Comparison of ENCODE assay signal across 8 cellular contexts in the genomic region with DNA sequence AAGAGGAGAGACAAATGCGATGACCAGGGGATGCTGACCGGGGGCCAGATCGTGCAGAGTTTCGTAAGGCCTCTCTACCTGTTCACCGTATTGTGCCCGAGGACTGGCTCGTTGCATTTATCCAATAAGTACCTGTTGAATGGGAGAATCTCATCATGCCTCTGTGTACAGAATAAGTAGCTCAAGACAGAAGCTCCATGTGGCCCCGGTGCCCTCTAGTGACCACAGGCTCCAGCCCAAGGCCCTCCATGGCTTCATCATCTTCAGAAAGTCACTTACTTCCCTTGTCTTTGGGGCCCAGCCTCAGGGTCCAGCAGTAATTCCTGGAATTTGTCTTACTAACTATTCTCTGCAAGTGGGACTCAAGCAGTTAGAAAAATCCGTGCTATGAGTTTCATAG.
DNase-seq lines count a peak whose midpoint lies in the region; ATAC-seq, FAIRE-seq and TF ChIP-seq lines count a peak whose summit lies in the region.

No MANE protein-coding gene starts in this region.

- no peaks in the 10 kb centered on the region for H3K4me1 ChIP-seq in A549
- H3K4me1 ChIP-seq in Peyer's patch = no peaks in the 10 kb centered on the region
- H3K4me1 ChIP-seq in parathyroid adenoma = no peaks in the 10 kb centered on the region

- DNase-seq in A549 (ENCODE audit: low read depth in 1 of 2, low spot score in 1 of 2) (peak in 1 of 2 experiments; percentile 12), GM12865 (ENCODE audit: low read depth) (peak; percentile 5), Peyer's patch (peak in 2 of 3 donors; percentile 61 to 80), OCI-M2 (lab: John Stamatoyannopoulos, UW; ENCODE audit: unreplicated experiment) (no peak), amniotic stem cell (lab: John Stamatoyannopoulos, UW) (no peak)

- TF ChIP-seq POLR2A in A549 (IDR thresholded peaks at IDR 0.05; ENCODE audit: low read length) (no peak), Peyer's patch (IDR thresholded peaks at IDR 0.05) (no peak)

- TF ChIP-seq CTCF in A549 (IDR thresholded peaks at IDR 0.05) (peak; percentile 24; the same call in 1 of the 3 replicates), GM12865 (IDR thresholded peaks at IDR 0.05; ENCODE audit: insufficient read depth, low read depth, low read length, missing control alignments) (peak; percentile 4), Peyer's patch (IDR thresholded peaks at IDR 0.05) (peak in 4 of 6 experiments; percentile 11 to 67 (median 58)), parathyroid adenoma (IDR thresholded peaks at IDR 0.05) (peak; percentile 6)

- peak in 1 of 2 experiments; percentile 60; a peak in 3 of 6 replicates for ATAC-seq in A549
- peak; percentile 38 for ATAC-seq in esophagus mucosa
- no peak for ATAC-seq in GM18909 (IDR thresholded peaks at IDR 0.05; ENCODE audit: poor library complexity, unreplicated experiment)

- TF ChIP-seq RAD21 in A549 (conservative IDR thresholded peaks at IDR 0.05 in 1 of 2, IDR thresholded peaks at IDR 0.05 in 1 of 2) = peak; percentile 43 to 45; a peak in 4 of 5 replicates

- WGBS in A549 (ENCODE audit: missing lambda C conversion rate) = 27% methylated on average over 9 of the region's 9 CpGs

- no peak overlapping the region for H3K9ac ChIP-seq in parathyroid adenoma

- TF ChIP-seq EP300 in A549 (IDR thresholded peaks at IDR 0.05) = no peak

- FAIRE-seq in A549 (lab: Jason Lieb, UNC) = no peak

- H3K36me3 ChIP-seq in Peyer's patch = no peaks in the 10 kb centered on the region
- H3K36me3 ChIP-seq in parathyroid adenoma (ENCODE audit: control insufficient read depth, insufficient read depth, low read length) = no peaks in the 10 kb centered on the region

- H3K4me2 ChIP-seq in A549 = no peak overlapping the region
- H3K4me2 ChIP-seq in parathyroid adenoma (ENCODE audit: low read length) = no peak overlapping the region

- H3K4me3 ChIP-seq in A549 (no peak overlapping the region), GM12865 (ENCODE audit: low read depth, low read length) (no peak overlapping the region), Peyer's patch (no peak overlapping the region), parathyroid adenoma (ENCODE audit: low read depth, low read length) (no peak overlapping the region)

- no peaks in the 10 kb centered on the region for H3K9me3 ChIP-seq in A549
- H3K9me3 ChIP-seq in Peyer's patch = no peaks in the 10 kb centered on the region
- no peaks in the 10 kb centered on the region for H3K9me3 ChIP-seq in parathyroid adenoma (ENCODE audit: control insufficient read depth, low read length)

- no peaks in the 10 kb centered on the region for H3K79me2 ChIP-seq in parathyroid adenoma

- H2AFZ ChIP-seq in parathyroid adenoma = no peak overlapping the region

- no peak overlapping the region for H3K27ac ChIP-seq in A549
- H3K27ac ChIP-seq in Peyer's patch = no peak overlapping the region
- no peak overlapping the region for H3K27ac ChIP-seq in parathyroid adenoma

- CTCF ChIA-PET in A549 (lab: Yijun Ruan, JAX) = interaction anchor here (0.7 to 1.8 kb wide), 3 partner anchors 10 to 156 kb away, joined by 3 to 4 read pairs (median 4); no protein-coding TSS in a partner anchor

- POLR2A ChIA-PET in A549 (lab: Yijun Ruan, JAX) = no interaction called here

- H3K27me3 ChIP-seq in Peyer's patch (no peaks in the 10 kb centered on the region), parathyroid adenoma (ENCODE audit: control insufficient read depth, insufficient read depth, low read length) (no peaks in the 10 kb centered on the region)

TF ChIP-seq in A549, 52 proteins besides CTCF, POLR2A, EP300 and RAD21:
- peak; percentile 21; the same call in 1 of the 3 replicates for TF ChIP-seq SMC3 (IDR thresholded peaks at IDR 0.05)
- no peak for TF ChIP-seq ESRRA (IDR thresholded peaks at IDR 0.05; ENCODE audit: borderline replicate concordance, low read length)

Comparison
In these comparisons a context has a peak if more than half of its experiments do, and no peak if none do; other contexts are left out.
1. DNase-seq: peak in GM12865 (single experiment) and Peyer's patch (2 of 3); none in OCI-M2 (single experiment) and amniotic stem cell (single experiment).
2. CTCF ChIP-seq: peak in every context shown above with its lines; median percentile 58 in Peyer's patch; 24 in A549; 6 in parathyroid adenoma; 4 in GM12865.